ENCODE assay signal across 11 cellular contexts in genomic region chr11:14374922-14375630, GRCh38. TPM values are rescaled to one million over a fixed set of nuclear protein-coding genes. Genes with fewer than 3 reads are reported as not detected.
DNase-seq lines count a peak whose midpoint lies in the region; ATAC-seq, FAIRE-seq and TF ChIP-seq lines count a peak whose summit lies in the region.
"Had no signal": no experiment of that assay in that cellular context is flagged by ENCODE, and none has a peak within 500 bp of the region (broad histone marks: within the 10 kb centered on the region; RNA-seq: fewer than 3 reads in every experiment).

No MANE protein-coding gene starts in this region.

- peaks cover 13% of the 10 kb centered on the region for H3K27me3 ChIP-seq in A673 (replicated peaks; ENCODE audit: insufficient read depth, low read depth, low read length, poor library complexity)
- H3K27me3 ChIP-seq in right atrium auricular region = no peaks in the 10 kb centered on the region
- no peaks in the 10 kb centered on the region for H3K27me3 ChIP-seq in pancreas

- H3K4me3 ChIP-seq in A673 (ENCODE audit: low read depth, low read length, poor library complexity, severe bottlenecking) (no peak overlapping the region), right atrium auricular region (no peak overlapping the region), pancreas (no peak overlapping the region)
- H3K4me3 ChIP-seq: skin epidermis had no signal

- intact Hi-C loops in A673 (cut with micrococcal nuclease; ENCODE audit: unreplicated experiment) (no loop called here), pancreas (cut with DNase I) (no loop called here)

- H3K27ac ChIP-seq in A673 (ENCODE audit: low read depth, low read length, poor library complexity, severe bottlenecking) (no peak overlapping the region), right atrium auricular region (peak overlapping the region; percentile 18 to 60), pancreas (peak overlapping the region in 2 of 4 donors; percentile 17 to 50)
- H3K27ac ChIP-seq: skin epidermis had no signal

- H3K9me3 ChIP-seq in A673 (ENCODE audit: low read depth, low read length, poor library complexity, severe bottlenecking) (no peaks in the 10 kb centered on the region), right atrium auricular region (no peaks in the 10 kb centered on the region), pancreas (no peaks in the 10 kb centered on the region)

- BruUV-seq in A673 (replicated peaks; lab: Mats Ljungman, UMichigan) = no TSS peak

- peak overlapping the region; percentile 7; the same call in 1 of the 2 replicates for H3K27ac Mint-ChIP-seq in WTC11

- H3K4me3 Mint-ChIP-seq in WTC11 = no peak overlapping the region

- no peaks in the 10 kb centered on the region for H3K36me3 Mint-ChIP-seq in WTC11

- no peaks in the 10 kb centered on the region for H3K36me3 ChIP-seq in A673 (ENCODE audit: insufficient read depth, low read length, poor library complexity, severe bottlenecking)
- no peaks in the 10 kb centered on the region for H3K36me3 ChIP-seq in right atrium auricular region
- no peaks in the 10 kb centered on the region for H3K36me3 ChIP-seq in pancreas

- ATAC-seq in WTC11 = peak; percentile 97
- ATAC-seq in HG03095 (IDR thresholded peaks at IDR 0.05; ENCODE audit: unreplicated experiment) = no peak
- no peak for ATAC-seq in pancreas

- H3K27me3 Mint-ChIP-seq in WTC11 (ENCODE audit: low read depth) = peaks cover 13% of the 10 kb centered on the region

- 47 to 50% methylated on average over 2 of the region's 2 CpGs for WGBS in pancreas, 2 donors

- H3K4me1 ChIP-seq in A673 (ENCODE audit: insufficient read depth, low read length, poor library complexity, severe bottlenecking) = no peaks in the 10 kb centered on the region
- peaks cover 0 to 19% of the 10 kb centered on the region in 2 donors for H3K4me1 ChIP-seq in right atrium auricular region
- H3K4me1 ChIP-seq in pancreas = peaks cover 0 to 4% (median 0%) of the 10 kb centered on the region in 3 donors

- no peaks in the 10 kb centered on the region for H3K9me3 Mint-ChIP-seq in WTC11

- CTCF ChIA-PET in A673 (lab: Charles Lee) (interaction anchor here (0.6 kb wide), 1 partner anchor 41 kb away, joined by 6 read pairs; no protein-coding TSS in a partner anchor), WTC11 (lab: Charles Lee) (interaction anchor here (0.7 to 3.0 kb wide), 19 partner anchors 8 to 122 kb away, joined by 3 to 23 read pairs (median 4); no protein-coding TSS in a partner anchor)

- H3K4me1 Mint-ChIP-seq in WTC11 = peaks cover 22% of the 10 kb centered on the region

- TF ChIP-seq CTCF in A673 (conservative IDR thresholded peaks at IDR 0.05; ENCODE audit: low read depth, low read length) (peak; percentile 36; the same call in 1 of the 2 replicates), GM13977 (IDR thresholded peaks at IDR 0.05; ENCODE audit: extremely low read depth, insufficient read depth, missing control alignments) (peak; percentile 31), WTC11 (IDR thresholded peaks at IDR 0.05) (0 out of 2 replicates have a peak, but pooled peaks have one; percentile 29), right atrium auricular region (IDR thresholded peaks at IDR 0.05) (no peak), pancreas (IDR thresholded peaks at IDR 0.05) (no peak)

- no peak for FAIRE-seq in pancreas (lab: Jason Lieb, UNC)

- in situ Hi-C loops in GM13977 (cut with MboI; ENCODE audit: low pct_unique_long_range_greater_than_20kb, low sequenced_read_pairs, unreplicated experiment) = no loop called here

- DNase-seq in A673 (ENCODE audit: low spot score) = no peak
- no peak for DNase-seq in GM13977 (ENCODE audit: low spot score)
- peak; percentile 28 for DNase-seq in WTC11 (ENCODE audit: low spot score)
- no peak for DNase-seq in right atrium auricular region (ENCODE audit: low spot score)
- DNase-seq in SW480 (ENCODE audit: low spot score) = no peak
- no peak for DNase-seq in pancreas
- DNase-seq in DMS79 (lab: John Stamatoyannopoulos, UW) = no peak
- DNase-seq: left colon, SIG-M5 had no signal

- POLR2A ChIA-PET in A673 (lab: Charles Lee; ENCODE audit: low non-redundant PET) (no interaction called here), WTC11 (lab: Charles Lee) (no interaction called here)

TF ChIP-seq in WTC11, 78 proteins besides CTCF, POLR2A, EP300 and RAD21:
- TF ChIP-seq ZNF671 (CRISPR knock-in tag; IDR thresholded peaks at IDR 0.05) (no peak), NFYB (CRISPR knock-in tag; conservative IDR thresholded peaks at IDR 0.05; ENCODE audit: low read depth) (no peak), CREM (CRISPR knock-in tag; IDR thresholded peaks at IDR 0.05) (no peak), IRF2 (CRISPR knock-in tag; IDR thresholded peaks at IDR 0.05; ENCODE audit: borderline replicate concordance, low read depth) (no peak), ZBTB21 (CRISPR knock-in tag; IDR thresholded peaks at IDR 0.05; ENCODE audit: borderline replicate concordance) (no peak), IRF1 (CRISPR knock-in tag; IDR thresholded peaks at IDR 0.05) (no peak), TP53 (CRISPR knock-in tag; IDR thresholded peaks at IDR 0.05) (no peak), GTF2I (CRISPR knock-in tag; conservative IDR thresholded peaks at IDR 0.05) (no peak), FOXK1 (CRISPR knock-in tag; IDR thresholded peaks at IDR 0.05) (no peak), NFE2L1 (CRISPR knock-in tag; IDR thresholded peaks at IDR 0.05) (no peak), GRHL2 (CRISPR knock-in tag; IDR thresholded peaks at IDR 0.05; ENCODE audit: insufficient replicate concordance, severe bottlenecking) (no peak), CBFB (CRISPR knock-in tag; IDR thresholded peaks at IDR 0.05; ENCODE audit: low read depth) (no peak), NR2C2 (CRISPR knock-in tag; IDR thresholded peaks at IDR 0.05) (no peak), FOXJ3 (CRISPR knock-in tag; IDR thresholded peaks at IDR 0.05; ENCODE audit: borderline replicate concordance) (no peak), PRRX2 (CRISPR knock-in tag; IDR thresholded peaks at IDR 0.05) (no peak), PRDM15 (CRISPR knock-in tag; IDR thresholded peaks at IDR 0.05) (no peak), JAZF1 (CRISPR knock-in tag; IDR thresholded peaks at IDR 0.05) (no peak), CREB1 (CRISPR knock-in tag; IDR thresholded peaks at IDR 0.05) (no peak)
TF ChIP-seq in WTC11: peak in this region for 0.

RNA-seq across cellular contexts. Expression of gene RRAS2, which starts 16.1 kb away (rescaled TPM):
- total RNA-seq in A673 (2021) (23.3 and 24.8 TPM in 2 replicates), WTC11 (2021) (161 to 164 TPM (median 164 TPM) in 3 replicates), right atrium auricular region (10 to 100 TPM; 39.3 to 65.2 TPM), pancreas (10 to 100 TPM; 14.0 to 21.8 (median 15.6) TPM)
- polyA plus RNA-seq in pancreas = 10 to 100 TPM in 1 of 2 donors, 1 to 10 TPM in 1; 9.0 to 10.2 TPM

Comparison
In these comparisons a context has a peak if more than half of its experiments do, and no peak if none do; other contexts are left out.
1. CTCF ChIP-seq: peak in A673 (single experiment), GM13977 (single experiment) and WTC11 (single experiment); none in right atrium auricular region (0 of 2) and pancreas (0 of 4).